In the genomic region with DNA sequence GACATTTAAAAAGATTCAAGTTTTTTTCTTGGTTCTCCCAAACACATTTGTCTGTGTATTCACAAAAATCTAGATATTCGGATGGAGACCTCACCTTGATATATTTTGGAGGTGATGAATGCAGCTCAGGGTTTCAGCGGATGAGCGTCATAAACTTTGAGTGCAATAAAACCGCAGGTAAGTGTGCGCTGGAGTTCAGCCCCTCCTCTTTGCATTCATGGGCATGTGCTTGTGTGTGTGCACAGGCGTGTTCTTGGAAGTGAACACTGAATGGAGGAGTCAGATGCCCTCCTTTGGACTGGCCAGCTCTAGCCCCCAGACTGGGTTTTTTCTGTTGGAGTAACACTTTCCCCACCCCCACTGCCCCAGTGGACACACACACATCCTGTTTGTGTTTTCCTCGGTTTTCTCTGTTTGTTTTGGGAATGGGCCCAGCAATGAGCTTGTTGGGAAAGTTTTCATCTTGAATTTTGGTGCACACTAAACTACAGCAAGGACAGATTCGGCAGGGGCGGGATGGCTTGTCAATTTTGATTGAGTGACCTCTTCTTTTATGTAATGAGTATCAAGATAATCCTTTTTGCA, we compare ENCODE assay signal across 21 cellular contexts.
DNase-seq lines count a peak whose midpoint lies in the region; ATAC-seq lines count a peak whose summit lies in the region.
"Had no signal": no experiment of that assay in that cellular context is flagged by ENCODE, and none has a peak within 500 bp of the region (broad histone marks: within the 10 kb centered on the region; RNA-seq: fewer than 3 reads in every experiment).

No MANE protein-coding gene starts in this region.

- H3K27me3 ChIP-seq in SJCRH30 = no peaks in the 10 kb centered on the region
- H3K27me3 ChIP-seq: BE2C had no signal

- CTCF ChIA-PET in activated CD8-positive, alpha-beta memory T cell treated with anti-CD3 and anti-CD28 coated beads, Interleukin-2, amount 10 ng/mL, durations not matched to agents 7 days and 5 days (lab: Charles Lee) = no interaction called here

- no peak overlapping the region for H3K4me3 ChIP-seq in SJCRH30
- H3K4me3 ChIP-seq: GM23248, PC-9 had no signal

- H3K9me3 Mint-ChIP-seq in activated CD8-positive, alpha-beta memory T cell treated with anti-CD3 and anti-CD28 coated beads, Interleukin-2, amount 10 ng/mL, durations not matched to agents 7 days and 5 days (ENCODE audit: low read depth) = no peaks in the 10 kb centered on the region
- H3K9me3 Mint-ChIP-seq in activated T-helper 17 cell treated with anti-CD3 and anti-CD28 coated beads, Interleukin-2, amount 50 U/mL, for 72 hours = no peaks in the 10 kb centered on the region
- H3K9me3 Mint-ChIP-seq: CD4-positive, alpha-beta T cell had no signal

- no peaks in the 10 kb centered on the region for H3K9me3 ChIP-seq in SJCRH30 (replicated peaks)
- H3K9me3 ChIP-seq: BE2C had no signal

- peaks cover 14% of the 10 kb centered on the region for H3K4me1 ChIP-seq in SJCRH30
- H3K4me1 ChIP-seq: BE2C had no signal

- ATAC-seq in activated CD8-positive, alpha-beta memory T cell treated with anti-CD3 and anti-CD28 coated beads, Interleukin-2, amount 10 ng/mL, durations not matched to agents 7 days and 5 days = no peak
- ATAC-seq in activated T-helper 17 cell treated with anti-CD3 and anti-CD28 coated beads, Interleukin-2, amount 50 U/mL, for 72 hours (replicated peaks) = no peak
- peak; percentile 82 for ATAC-seq in left colon
- ATAC-seq in sciatic nerve = peak; percentile 35
- no peak for ATAC-seq in GM19395 (IDR thresholded peaks at IDR 0.05; ENCODE audit: unreplicated experiment)
- no peak for ATAC-seq in HG03457 (IDR thresholded peaks at IDR 0.05; ENCODE audit: unreplicated experiment)

- H3K27ac ChIP-seq in SJCRH30 = no peak overlapping the region
- H3K27ac ChIP-seq: GM23248, PC-9 had no signal

- peaks cover 7% of the 10 kb centered on the region for H3K4me1 Mint-ChIP-seq in activated CD8-positive, alpha-beta memory T cell treated with anti-CD3 and anti-CD28 coated beads, Interleukin-2, amount 10 ng/mL, durations not matched to agents 7 days and 5 days
- H3K4me1 Mint-ChIP-seq in activated T-helper 17 cell treated with anti-CD3 and anti-CD28 coated beads, Interleukin-2, amount 50 U/mL, for 72 hours = peaks cover 20% of the 10 kb centered on the region

- no peak for DNase-seq in activated CD8-positive, alpha-beta memory T cell treated with anti-CD3 and anti-CD28 coated beads, Interleukin-2, amount 10 ng/mL, durations not matched to agents 7 days and 5 days
- DNase-seq in activated CD8-positive, alpha-beta memory T cell treated with anti-CD3 and anti-CD28 coated beads, Interleukin-2, amount 50 U/mL, for 48 hours = no peak
- DNase-seq in left colon = no peak
- no peak for DNase-seq in sciatic nerve (ENCODE audit: low spot score)
- no peak for DNase-seq in SJCRH30
- DNase-seq: BE2C; CD4-positive, alpha-beta T cell; DMS153; GF-D8; GM23248; HCEC 1CT; KBM-7; MV-4-11; NCI-H1417; NCI-H187 treated with DMSO at 0.1 percent for 48 hours; NCI-H2227 treated with DMSO at 0.1 percent for 48 hours; NCI-H524 treated with DMSO at 0.1 percent for 48 hours; PC-9 had no signal

- H3K36me3 Mint-ChIP-seq in activated CD8-positive, alpha-beta memory T cell treated with anti-CD3 and anti-CD28 coated beads, Interleukin-2, amount 10 ng/mL, durations not matched to agents 7 days and 5 days = peaks cover 50% of the 10 kb centered on the region
- H3K36me3 Mint-ChIP-seq in activated T-helper 17 cell treated with anti-CD3 and anti-CD28 coated beads, Interleukin-2, amount 50 U/mL, for 72 hours (ENCODE audit: low read depth) = peaks cover 98% of the 10 kb centered on the region

- no peaks in the 10 kb centered on the region for H3K27me3 Mint-ChIP-seq in activated CD8-positive, alpha-beta memory T cell treated with anti-CD3 and anti-CD28 coated beads, Interleukin-2, amount 10 ng/mL, durations not matched to agents 7 days and 5 days
- no peaks in the 10 kb centered on the region for H3K27me3 Mint-ChIP-seq in activated T-helper 17 cell treated with anti-CD3 and anti-CD28 coated beads, Interleukin-2, amount 50 U/mL, for 72 hours
- H3K27me3 Mint-ChIP-seq: CD4-positive, alpha-beta T cell had no signal

- intact Hi-C loops in left colon (cut with DNase I, micrococcal nuclease) (no loop called here), sciatic nerve (cut with DNase I) (loop anchor here (5.0 kb wide), 1 partner anchor 62 kb away; no protein-coding TSS in a partner anchor)

- no peak overlapping the region for H3K4me3 Mint-ChIP-seq in activated CD8-positive, alpha-beta memory T cell treated with anti-CD3 and anti-CD28 coated beads, Interleukin-2, amount 10 ng/mL, durations not matched to agents 7 days and 5 days
- no peak overlapping the region for H3K4me3 Mint-ChIP-seq in activated T-helper 17 cell treated with anti-CD3 and anti-CD28 coated beads, Interleukin-2, amount 50 U/mL, for 72 hours
- H3K4me3 Mint-ChIP-seq: CD4-positive, alpha-beta T cell had no signal

- H3K27ac Mint-ChIP-seq in activated CD8-positive, alpha-beta memory T cell treated with anti-CD3 and anti-CD28 coated beads, Interleukin-2, amount 10 ng/mL, durations not matched to agents 7 days and 5 days = peak overlapping the region; percentile 11
- H3K27ac Mint-ChIP-seq in activated T-helper 17 cell treated with anti-CD3 and anti-CD28 coated beads, Interleukin-2, amount 50 U/mL, for 72 hours = peak overlapping the region; percentile 30
- H3K27ac Mint-ChIP-seq: CD4-positive, alpha-beta T cell had no signal

- peaks cover 74% of the 10 kb centered on the region for H3K36me3 ChIP-seq in SJCRH30

Comparison
In these comparisons a context has a peak if more than half of its experiments do, and no peak if none do; other contexts are left out.
1. ATAC-seq: peak in left colon (single experiment) and sciatic nerve (single experiment); none in activated CD8-positive, alpha-beta memory T cell treated with anti-CD3 and anti-CD28 coated beads, Interleukin-2, amount 10 ng/mL, durations not matched to agents 7 days and 5 days (single experiment), activated T-helper 17 cell treated with anti-CD3 and anti-CD28 coated beads, Interleukin-2, amount 50 U/mL, for 72 hours (single experiment), GM19395 (single experiment) and HG03457 (single experiment).